In the genomic region with DNA sequence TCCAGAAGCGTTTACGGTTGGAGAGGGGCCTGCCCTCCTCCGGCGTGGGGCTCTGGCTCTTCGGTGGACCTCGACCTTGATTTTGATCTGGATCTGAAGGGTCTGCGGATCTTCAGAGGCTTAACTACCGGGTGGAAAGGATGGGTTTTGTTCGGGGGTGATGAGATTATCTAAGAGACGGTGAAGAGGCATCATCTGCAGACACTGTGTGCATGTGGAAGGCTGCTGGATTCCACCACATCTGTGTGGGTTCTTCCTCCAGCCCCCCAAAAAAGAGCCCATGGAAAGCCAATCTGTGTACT, we compare ENCODE assay signal across 8 cellular contexts. TPM values are rescaled to one million over a fixed set of nuclear protein-coding genes. Genes with fewer than 3 reads are reported as not detected.
DNase-seq lines count a peak whose midpoint lies in the region; ATAC-seq, FAIRE-seq and TF ChIP-seq lines count a peak whose summit lies in the region.

No MANE protein-coding gene starts in this region.

- H3K27ac ChIP-seq in A549 (peak overlapping the region; percentile 94 to 96), HUES6 (ENCODE audit: low read depth, low read length) (no peak overlapping the region), muscle layer of duodenum (ENCODE audit: low read length) (no peak overlapping the region)

- peaks cover 17% of the 10 kb centered on the region for H3K4me1 ChIP-seq in A549
- peaks cover 6% of the 10 kb centered on the region for H3K4me1 ChIP-seq in HUES6 (ENCODE audit: control insufficient read depth, insufficient read depth, low read length)
- H3K4me1 ChIP-seq in muscle layer of duodenum (ENCODE audit: control insufficient read depth in 1 of 2, insufficient read depth in 2 of 2, low read length in 2 of 2) = peaks cover 4 to 12% of the 10 kb centered on the region in 2 donors

- no peak for TF ChIP-seq CTCF in A549 (IDR thresholded peaks at IDR 0.05)
- TF ChIP-seq CTCF in chondrocyte (IDR thresholded peaks at IDR 0.05) = no peak

- H3K9me3 Mint-ChIP-seq in chondrocyte (ENCODE audit: low read depth) = no peaks in the 10 kb centered on the region

- POLR2A ChIA-PET in A549 (lab: Yijun Ruan, JAX) = no interaction called here

- H3K36me3 Mint-ChIP-seq in chondrocyte (ENCODE audit: low read depth) = peaks cover 17% of the 10 kb centered on the region

- no peak for TF ChIP-seq POLR2A in A549 (IDR thresholded peaks at IDR 0.05; ENCODE audit: low read length)

- TF ChIP-seq EP300 in A549 (IDR thresholded peaks at IDR 0.05) = no peak

- no peak for FAIRE-seq in A549 (lab: Jason Lieb, UNC)

- no peak for DNase-seq in A549 (ENCODE audit: low read depth in 1 of 2, low spot score in 1 of 2)
- no peak for DNase-seq in chondrocyte (ENCODE audit: low spot score)
- DNase-seq in SW480 (ENCODE audit: low spot score) = no peak
- DNase-seq in NCI-H748 treated with DMSO at 0.1 percent for 48 hours (lab: John Stamatoyannopoulos, UW) = no peak
- DNase-seq in dedifferentiated amniotic fluid mesenchymal stem cell (ENCODE audit: extremely low spot score) = no peak
- DNase-seq in KG1 (lab: John Stamatoyannopoulos, UW) = no peak

- peak overlapping the region; percentile 78 for H3K9ac ChIP-seq in HUES6 (ENCODE audit: low read length)

- H3K36me3 ChIP-seq in HUES6 (ENCODE audit: control insufficient read depth, insufficient read depth, low read length) = peaks cover 29% of the 10 kb centered on the region
- H3K36me3 ChIP-seq in muscle layer of duodenum (ENCODE audit: control insufficient read depth in 1 of 2, insufficient read depth in 2 of 2, low read length in 2 of 2) = peaks cover 23 to 28% of the 10 kb centered on the region in 2 donors

- TF ChIP-seq RAD21 in A549 (conservative IDR thresholded peaks at IDR 0.05 in 1 of 2, IDR thresholded peaks at IDR 0.05 in 1 of 2) = no peak

- H3K27me3 Mint-ChIP-seq in chondrocyte (ENCODE audit: low read depth) = no peaks in the 10 kb centered on the region

- CTCF ChIA-PET in A549 (lab: Yijun Ruan, JAX) = interaction anchor here (1.0 to 3.5 kb wide), 3 partner anchors 33 to 124 kb away, joined by 3 to 15 read pairs (median 4); no protein-coding TSS in a partner anchor

- H3K4me3 ChIP-seq in A549 (peak overlapping the region; percentile 85), HUES6 (ENCODE audit: low read depth, low read length) (peak overlapping the region; percentile 71), muscle layer of duodenum (ENCODE audit: low read depth in 1 of 2, low read length in 2 of 2) (peak overlapping the region; percentile 69 to 86)

- H3K4me1 Mint-ChIP-seq in chondrocyte (ENCODE audit: low read depth) = peaks cover 18% of the 10 kb centered on the region

- H3K27ac Mint-ChIP-seq in chondrocyte (ENCODE audit: unreplicated experiment) = peak overlapping the region; percentile 86

- H3K9me3 ChIP-seq in A549 (no peaks in the 10 kb centered on the region), HUES6 (ENCODE audit: control insufficient read depth, insufficient read depth, low read depth, low read length) (no peaks in the 10 kb centered on the region), muscle layer of duodenum (ENCODE audit: control insufficient read depth in 1 of 2, low read length in 2 of 2) (no peaks in the 10 kb centered on the region)

- peak overlapping the region; percentile 94 for H3K4me3 Mint-ChIP-seq in chondrocyte (ENCODE audit: unreplicated experiment)

- no peak for ATAC-seq in A549

- 76% methylated on average over 10 of the region's 10 CpGs for WGBS in A549 (ENCODE audit: missing lambda C conversion rate)

- peak overlapping the region; percentile 80 for H3K4me2 ChIP-seq in A549

- no peaks in the 10 kb centered on the region for H3K27me3 ChIP-seq in HUES6 (ENCODE audit: control insufficient read depth, insufficient read depth, low read length)
- H3K27me3 ChIP-seq in muscle layer of duodenum (ENCODE audit: low read depth, low read length) = no peaks in the 10 kb centered on the region

TF ChIP-seq in A549, 52 proteins besides CTCF, POLR2A, EP300 and RAD21:
- TF ChIP-seq, protein P1, sequence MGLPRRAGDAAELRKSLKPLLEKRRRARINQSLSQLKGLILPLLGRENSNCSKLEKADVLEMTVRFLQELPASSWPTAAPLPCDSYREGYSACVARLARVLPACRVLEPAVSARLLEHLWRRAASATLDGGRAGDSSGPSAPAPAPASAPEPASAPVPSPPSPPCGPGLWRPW (IDR thresholded peaks at IDR 0.05) = no peak
- TF ChIP-seq FOSL2 (IDR thresholded peaks at IDR 0.05) (no peak), FOSL2 (CRISPR knock-in tag; IDR thresholded peaks at IDR 0.05) (no peak), ESRRA (IDR thresholded peaks at IDR 0.05; ENCODE audit: borderline replicate concordance, low read length) (no peak), CBX8 (IDR thresholded peaks at IDR 0.05) (no peak), HDAC2 (IDR thresholded peaks at IDR 0.05) (no peak), RARB (CRISPR knock-in tag; IDR thresholded peaks at IDR 0.05) (no peak), MAZ (IDR thresholded peaks at IDR 0.05; ENCODE audit: borderline replicate concordance, low read depth, low read length) (no peak), RCOR1 (IDR thresholded peaks at IDR 0.05; ENCODE audit: low read depth, low read length) (no peak), RNF2 (IDR thresholded peaks at IDR 0.05; ENCODE audit: borderline replicate concordance, low read depth) (no peak), POLR2AphosphoS2 (conservative IDR thresholded peaks at IDR 0.05; ENCODE audit: low read length) (no peak)
- TF ChIP-seq, protein P2, sequence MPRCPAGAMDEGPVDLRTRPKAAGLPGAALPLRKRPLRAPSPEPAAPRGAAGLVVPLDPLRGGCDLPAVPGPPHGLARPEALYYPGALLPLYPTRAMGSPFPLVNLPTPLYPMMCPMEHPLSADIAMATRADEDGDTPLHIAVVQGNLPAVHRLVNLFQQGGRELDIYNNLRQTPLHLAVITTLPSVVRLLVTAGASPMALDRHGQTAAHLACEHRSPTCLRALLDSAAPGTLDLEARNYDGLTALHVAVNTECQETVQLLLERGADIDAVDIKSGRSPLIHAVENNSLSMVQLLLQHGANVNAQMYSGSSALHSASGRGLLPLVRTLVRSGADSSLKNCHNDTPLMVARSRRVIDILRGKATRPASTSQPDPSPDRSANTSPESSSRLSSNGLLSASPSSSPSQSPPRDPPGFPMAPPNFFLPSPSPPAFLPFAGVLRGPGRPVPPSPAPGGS (IDR thresholded peaks at IDR 0.05) = no peak
- TF ChIP-seq, protein P3, sequence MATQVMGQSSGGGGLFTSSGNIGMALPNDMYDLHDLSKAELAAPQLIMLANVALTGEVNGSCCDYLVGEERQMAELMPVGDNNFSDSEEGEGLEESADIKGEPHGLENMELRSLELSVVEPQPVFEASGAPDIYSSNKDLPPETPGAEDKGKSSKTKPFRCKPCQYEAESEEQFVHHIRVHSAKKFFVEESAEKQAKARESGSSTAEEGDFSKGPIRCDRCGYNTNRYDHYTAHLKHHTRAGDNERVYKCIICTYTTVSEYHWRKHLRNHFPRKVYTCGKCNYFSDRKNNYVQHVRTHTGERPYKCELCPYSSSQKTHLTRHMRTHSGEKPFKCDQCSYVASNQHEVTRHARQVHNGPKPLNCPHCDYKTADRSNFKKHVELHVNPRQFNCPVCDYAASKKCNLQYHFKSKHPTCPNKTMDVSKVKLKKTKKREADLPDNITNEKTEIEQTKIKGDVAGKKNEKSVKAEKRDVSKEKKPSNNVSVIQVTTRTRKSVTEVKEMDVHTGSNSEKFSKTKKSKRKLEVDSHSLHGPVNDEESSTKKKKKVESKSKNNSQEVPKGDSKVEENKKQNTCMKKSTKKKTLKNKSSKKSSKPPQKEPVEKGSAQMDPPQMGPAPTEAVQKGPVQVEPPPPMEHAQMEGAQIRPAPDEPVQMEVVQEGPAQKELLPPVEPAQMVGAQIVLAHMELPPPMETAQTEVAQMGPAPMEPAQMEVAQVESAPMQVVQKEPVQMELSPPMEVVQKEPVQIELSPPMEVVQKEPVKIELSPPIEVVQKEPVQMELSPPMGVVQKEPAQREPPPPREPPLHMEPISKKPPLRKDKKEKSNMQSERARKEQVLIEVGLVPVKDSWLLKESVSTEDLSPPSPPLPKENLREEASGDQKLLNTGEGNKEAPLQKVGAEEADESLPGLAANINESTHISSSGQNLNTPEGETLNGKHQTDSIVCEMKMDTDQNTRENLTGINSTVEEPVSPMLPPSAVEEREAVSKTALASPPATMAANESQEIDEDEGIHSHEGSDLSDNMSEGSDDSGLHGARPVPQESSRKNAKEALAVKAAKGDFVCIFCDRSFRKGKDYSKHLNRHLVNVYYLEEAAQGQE (IDR thresholded peaks at IDR 0.05) = no peak
- TF ChIP-seq, protein P4, sequence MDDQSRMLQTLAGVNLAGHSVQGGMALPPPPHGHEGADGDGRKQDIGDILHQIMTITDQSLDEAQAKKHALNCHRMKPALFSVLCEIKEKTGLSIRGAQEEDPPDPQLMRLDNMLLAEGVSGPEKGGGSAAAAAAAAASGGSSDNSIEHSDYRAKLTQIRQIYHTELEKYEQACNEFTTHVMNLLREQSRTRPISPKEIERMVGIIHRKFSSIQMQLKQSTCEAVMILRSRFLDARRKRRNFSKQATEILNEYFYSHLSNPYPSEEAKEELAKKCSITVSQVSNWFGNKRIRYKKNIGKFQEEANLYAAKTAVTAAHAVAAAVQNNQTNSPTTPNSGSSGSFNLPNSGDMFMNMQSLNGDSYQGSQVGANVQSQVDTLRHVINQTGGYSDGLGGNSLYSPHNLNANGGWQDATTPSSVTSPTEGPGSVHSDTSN (IDR thresholded peaks at IDR 0.05) = no peak
- TF ChIP-seq, protein P5, sequence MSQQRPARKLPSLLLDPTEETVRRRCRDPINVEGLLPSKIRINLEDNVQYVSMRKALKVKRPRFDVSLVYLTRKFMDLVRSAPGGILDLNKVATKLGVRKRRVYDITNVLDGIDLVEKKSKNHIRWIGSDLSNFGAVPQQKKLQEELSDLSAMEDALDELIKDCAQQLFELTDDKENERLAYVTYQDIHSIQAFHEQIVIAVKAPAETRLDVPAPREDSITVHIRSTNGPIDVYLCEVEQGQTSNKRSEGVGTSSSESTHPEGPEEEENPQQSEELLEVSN (IDR thresholded peaks at IDR 0.05; ENCODE audit: borderline replicate concordance, low read depth) = no peak

RNA-seq across cellular contexts. Expression of a gene that starts 1.0 kb away (rescaled TPM):
- 12.7 and 14.1 TPM in 2 replicates for polyA plus RNA-seq in A549 (2011; rRNA removed)
- polyA plus RNA-seq in A549 (2012; cell fraction: cytosol; rRNA removed) = 11.9 and 12.5 TPM in 2 replicates
- polyA plus RNA-seq in A549 (2012; cell fraction: nucleus; rRNA removed) = 3.5 and 5.6 TPM in 2 replicates
- 10.8 to 11.4 TPM (median 11.0 TPM) in 3 replicates for polyA plus RNA-seq in A549 (2017; fragmentation: RNase III; extraction: RNeasy Plus Mini Kit Qiagen cat#74134 plus additional on column Dnase treatment)
- 14.6 and 21.1 TPM in 2 replicates for polyA minus RNA-seq in A549 (2011; rRNA and poly(A)+ RNA removed)
- total RNA-seq in chondrocyte = 12.2 to 26.3 TPM (median 25.0 TPM) in 3 replicates

Comparison
In these comparisons a context has a peak if more than half of its experiments do, and no peak if none do; other contexts are left out.
1. H3K27ac ChIP-seq: peak in A549 (2 of 2); none in HUES6 (single experiment) and muscle layer of duodenum (single experiment).
2. Peak in every context shown above with its lines, with median percentiles within 50 percentile points of each other: H3K4me3 ChIP-seq.